19 cellular contexts compared by ENCODE assay signal in genomic region chr12:106275458-106275857, GRCh38.
"Had no signal": no experiment of that assay in that cellular context is flagged by ENCODE, and none has a peak within 500 bp of the region (broad histone marks: within the 10 kb centered on the region; RNA-seq: fewer than 3 reads in every experiment).

No MANE protein-coding gene starts in this region.

- H3K36me3 Mint-ChIP-seq: activated CD8-positive, alpha-beta memory T cell treated with anti-CD3 and anti-CD28 coated beads, Interleukin-2, amount 10 ng/mL, durations not matched to agents 7 days and 5 days; activated naive CD4-positive, alpha-beta T cell treated with anti-CD3 and anti-CD28 coated beads, Interleukin-2, amount 50 U/mL, for 72 hours had no signal

- DNase-seq: activated CD4-positive, alpha-beta T cell treated with anti-CD3 and anti-CD28 coated beads, Interleukin-2, amount 50 U/mL, for 4 hours; activated CD4-positive, CD25-positive, alpha-beta regulatory T cell treated with anti-CD3 and anti-CD28 coated beads, Interleukin-2, amount 50 U/mL, for 72 hours; activated CD8-positive, alpha-beta memory T cell treated with anti-CD3 and anti-CD28 coated beads, Interleukin-2, amount 10 ng/mL, durations not matched to agents 7 days and 5 days; activated effector memory CD4-positive, alpha-beta T cell treated with Interleukin-2 at 50 U/mL for 16 hours; activated T-cell treated with anti-CD3 and anti-CD28 coated beads, Interleukin-2, amount 50 U/mL, for 24 hours; amygdala; brain microvascular endothelial cell; effector memory CD8-positive, alpha-beta T cell; nephron progenitor cell; stimulated activated CD4-positive, alpha-beta T cell treated with anti-CD3 and anti-CD28 coated beads, Interleukin-15, amount 100 ng/mL, for 24 hours; stimulated activated CD4-positive, alpha-beta T cell treated with anti-CD3 and anti-CD28 coated beads, Interleukin-4, amount 100 ng/mL, for 24 hours; stimulated activated naive CD8-positive, alpha-beta T cell treated with anti-CD3 and anti-CD28 coated beads, Interleukin-15, amount 100 ng/mL, for 72 hours; T-helper 17 cell had no signal

- H3K4me3 ChIP-seq: gastroesophageal sphincter, lung, thoracic aorta had no signal

- H3K4me1 Mint-ChIP-seq: activated CD8-positive, alpha-beta memory T cell treated with anti-CD3 and anti-CD28 coated beads, Interleukin-2, amount 10 ng/mL, durations not matched to agents 7 days and 5 days; stimulated activated naive CD8-positive, alpha-beta T cell treated with anti-CD3 and anti-CD28 coated beads, Interleukin-15, amount 100 ng/mL, for 72 hours; T-helper 17 cell had no signal

- H3K9me3 Mint-ChIP-seq: activated naive CD4-positive, alpha-beta T cell treated with anti-CD3 and anti-CD28 coated beads, Interleukin-2, amount 50 U/mL, for 72 hours; activated T-cell treated with anti-CD3 and anti-CD28 coated beads, Interleukin-2, amount 50 U/mL, for 24 hours; dendritic cell treated with granulocyte-macrophage colony-stimulating factor and Interleukin-4, amounts not matched to agents 40 ng/mL and 50 ng/mL, for 4 days; effector memory CD8-positive, alpha-beta T cell; nephron progenitor cell; stimulated activated naive CD8-positive, alpha-beta T cell treated with anti-CD3 and anti-CD28 coated beads, Interleukin-15, amount 100 ng/mL, for 72 hours had no signal

- H3K36me3 ChIP-seq: brain microvascular endothelial cell, gastroesophageal sphincter, thoracic aorta had no signal

- H3K9me3 ChIP-seq: gastroesophageal sphincter, thoracic aorta had no signal

- H3K4me1 ChIP-seq: gastroesophageal sphincter had no signal

- H3K4me3 Mint-ChIP-seq: activated CD8-positive, alpha-beta memory T cell treated with anti-CD3 and anti-CD28 coated beads, Interleukin-2, amount 10 ng/mL, durations not matched to agents 7 days and 5 days; activated T-cell treated with anti-CD3 and anti-CD28 coated beads, Interleukin-2, amount 50 U/mL, for 24 hours; dendritic cell treated with granulocyte-macrophage colony-stimulating factor and Interleukin-4, amounts not matched to agents 40 ng/mL and 50 ng/mL, for 4 days; effector memory CD8-positive, alpha-beta T cell; nephron progenitor cell; stimulated activated naive CD8-positive, alpha-beta T cell treated with anti-CD3 and anti-CD28 coated beads, Interleukin-15, amount 100 ng/mL, for 72 hours; T-helper 17 cell had no signal

- H3K27ac Mint-ChIP-seq: activated CD8-positive, alpha-beta memory T cell treated with anti-CD3 and anti-CD28 coated beads, Interleukin-2, amount 10 ng/mL, durations not matched to agents 7 days and 5 days; activated naive CD4-positive, alpha-beta T cell treated with anti-CD3 and anti-CD28 coated beads, Interleukin-2, amount 50 U/mL, for 72 hours; activated T-cell treated with anti-CD3 and anti-CD28 coated beads, Interleukin-2, amount 50 U/mL, for 24 hours; dendritic cell treated with granulocyte-macrophage colony-stimulating factor and Interleukin-4, amounts not matched to agents 40 ng/mL and 50 ng/mL, for 4 days; effector memory CD8-positive, alpha-beta T cell; nephron progenitor cell; stimulated activated naive CD8-positive, alpha-beta T cell treated with anti-CD3 and anti-CD28 coated beads, Interleukin-15, amount 100 ng/mL, for 72 hours; T-helper 17 cell had no signal

- H3K27me3 Mint-ChIP-seq: activated T-cell treated with anti-CD3 and anti-CD28 coated beads, Interleukin-2, amount 50 U/mL, for 24 hours; stimulated activated naive CD8-positive, alpha-beta T cell treated with anti-CD3 and anti-CD28 coated beads, Interleukin-15, amount 100 ng/mL, for 72 hours had no signal

- H3K27me3 ChIP-seq: brain microvascular endothelial cell, gastroesophageal sphincter had no signal

- H3K27ac ChIP-seq: brain microvascular endothelial cell, epithelial cell of prostate, gastroesophageal sphincter, thoracic aorta had no signal

- ATAC-seq: activated CD8-positive, alpha-beta memory T cell treated with anti-CD3 and anti-CD28 coated beads, Interleukin-2, amount 10 ng/mL, durations not matched to agents 7 days and 5 days; effector memory CD8-positive, alpha-beta T cell; gastroesophageal sphincter; stimulated activated naive CD8-positive, alpha-beta T cell treated with anti-CD3 and anti-CD28 coated beads, Interleukin-15, amount 100 ng/mL, for 72 hours; T-helper 17 cell had no signal
